Comparison of ENCODE assay signal across 1 cellular context in the genomic region with DNA sequence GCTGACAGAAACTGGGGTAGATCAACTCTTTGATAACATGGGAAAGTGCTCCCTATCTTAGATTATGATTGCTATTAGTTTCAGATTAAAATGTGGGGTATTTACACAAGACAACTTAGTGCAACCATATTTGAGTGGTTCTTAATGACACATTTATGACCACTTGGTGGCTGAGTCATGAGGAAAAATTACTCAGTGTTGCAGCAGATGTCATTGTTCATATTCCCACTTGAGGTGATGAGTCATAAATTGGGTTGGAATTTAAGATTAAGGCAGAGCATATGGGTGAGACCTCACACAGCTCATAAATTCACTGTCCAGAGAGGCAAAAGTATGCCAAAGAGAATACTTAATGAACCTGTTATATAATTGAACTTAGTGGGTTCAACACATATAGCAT.
TF ChIP-seq lines count a peak whose summit lies in the region.

No MANE protein-coding gene starts in this region.

TF ChIP-seq in IMR-90, 13 proteins besides CTCF, POLR2A, EP300 and RAD21 (continued from another document):
- TF ChIP-seq, protein P1, sequence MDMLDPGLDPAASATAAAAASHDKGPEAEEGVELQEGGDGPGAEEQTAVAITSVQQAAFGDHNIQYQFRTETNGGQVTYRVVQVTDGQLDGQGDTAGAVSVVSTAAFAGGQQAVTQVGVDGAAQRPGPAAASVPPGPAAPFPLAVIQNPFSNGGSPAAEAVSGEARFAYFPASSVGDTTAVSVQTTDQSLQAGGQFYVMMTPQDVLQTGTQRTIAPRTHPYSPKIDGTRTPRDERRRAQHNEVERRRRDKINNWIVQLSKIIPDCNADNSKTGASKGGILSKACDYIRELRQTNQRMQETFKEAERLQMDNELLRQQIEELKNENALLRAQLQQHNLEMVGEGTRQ (IDR thresholded peaks at IDR 0.05; ENCODE audit: low read depth, low read length), result no peak
- no peak for TF ChIP-seq CHD1 (IDR thresholded peaks at IDR 0.05; ENCODE audit: low read depth, low read length)
- TF ChIP-seq SMC3 (IDR thresholded peaks at IDR 0.05; ENCODE audit: low read depth, low read length), result no peak
- TF ChIP-seq MAZ (IDR thresholded peaks at IDR 0.05; ENCODE audit: borderline replicate concordance, low read depth, low read length), result no peak
- TF ChIP-seq, protein P2, sequence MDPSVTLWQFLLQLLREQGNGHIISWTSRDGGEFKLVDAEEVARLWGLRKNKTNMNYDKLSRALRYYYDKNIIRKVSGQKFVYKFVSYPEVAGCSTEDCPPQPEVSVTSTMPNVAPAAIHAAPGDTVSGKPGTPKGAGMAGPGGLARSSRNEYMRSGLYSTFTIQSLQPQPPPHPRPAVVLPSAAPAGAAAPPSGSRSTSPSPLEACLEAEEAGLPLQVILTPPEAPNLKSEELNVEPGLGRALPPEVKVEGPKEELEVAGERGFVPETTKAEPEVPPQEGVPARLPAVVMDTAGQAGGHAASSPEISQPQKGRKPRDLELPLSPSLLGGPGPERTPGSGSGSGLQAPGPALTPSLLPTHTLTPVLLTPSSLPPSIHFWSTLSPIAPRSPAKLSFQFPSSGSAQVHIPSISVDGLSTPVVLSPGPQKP (IDR thresholded peaks at IDR 0.05; ENCODE audit: borderline replicate concordance, low read depth, low read length), result no peak
- no peak for TF ChIP-seq RCOR1 (IDR thresholded peaks at IDR 0.05; ENCODE audit: insufficient replicate concordance, low read length)
- no peak for TF ChIP-seq FOS (IDR thresholded peaks at IDR 0.05; ENCODE audit: low read depth, low read length)
- TF ChIP-seq MAFK (IDR thresholded peaks at IDR 0.05; ENCODE audit: low read depth, low read length), result no peak
- no peak for TF ChIP-seq NFE2L2 (IDR thresholded peaks at IDR 0.05; ENCODE audit: low read depth, low read length)
- no peak for TF ChIP-seq MXI1 (IDR thresholded peaks at IDR 0.05; ENCODE audit: borderline replicate concordance, low read depth, low read length)
- TF ChIP-seq RFX5 (IDR thresholded peaks at IDR 0.05; ENCODE audit: low read depth, low read length), result no peak
